In the genomic region with DNA sequence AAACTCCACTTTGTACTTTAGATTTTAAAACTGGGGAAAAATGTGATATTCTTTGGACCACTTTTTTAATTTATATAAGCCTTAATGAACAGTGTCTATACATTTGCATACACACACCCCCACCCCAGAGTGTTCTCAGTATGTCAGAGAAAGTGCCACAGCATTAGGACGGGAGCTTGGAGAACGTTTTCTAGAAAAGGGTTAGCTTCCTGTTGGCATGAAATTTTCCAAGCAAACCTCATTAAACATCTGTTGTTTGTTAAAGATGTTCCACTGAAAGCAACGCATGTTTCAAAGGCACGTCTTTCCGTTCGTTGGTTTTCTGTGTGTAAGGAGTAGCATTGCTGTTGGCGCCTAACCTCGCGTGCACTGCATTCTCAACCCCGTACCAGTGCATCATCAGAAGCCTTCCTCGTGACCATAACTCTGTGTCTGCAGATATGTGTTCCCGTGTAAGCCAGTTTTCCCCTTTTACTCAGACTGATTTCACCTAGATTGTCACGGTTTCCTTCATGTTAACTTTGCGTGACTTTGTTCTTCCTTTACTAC, we compare ENCODE assay signal across 10 cellular contexts.
DNase-seq lines count a peak whose midpoint lies in the region; ATAC-seq and TF ChIP-seq lines count a peak whose summit lies in the region.
"Had no signal": no experiment of that assay in that cellular context is flagged by ENCODE, and none has a peak within 500 bp of the region (broad histone marks: within the 10 kb centered on the region; RNA-seq: fewer than 3 reads in every experiment).

No MANE protein-coding gene starts in this region.

- no peak overlapping the region for H3K9ac ChIP-seq in smooth muscle cell (ENCODE audit: low read depth)

- POLR2A ChIA-PET in A673 (lab: Charles Lee; ENCODE audit: low non-redundant PET): no interaction called here
- POLR2A ChIA-PET in CD8-positive, alpha-beta memory T cell (lab: Charles Lee): no interaction called here

- CTCF ChIA-PET in A673 (lab: Charles Lee): no interaction called here
- CTCF ChIA-PET in CD8-positive, alpha-beta memory T cell (lab: Charles Lee): no interaction called here

- DNase-seq in A673 (ENCODE audit: low spot score) (peak; percentile 7), T-helper 17 cell (no peak), fibroblast of the conjunctiva (ENCODE audit: low read depth) (peak; percentile 48), smooth muscle cell (lab: John Stamatoyannopoulos, UW; ENCODE audit: unreplicated experiment) (no peak), kidney tubule cell (ENCODE audit: low spot score) (no peak), NCI-H1105 treated with DMSO at 0.1 percent for 48 hours (lab: John Stamatoyannopoulos, UW) (no peak)
- DNase-seq in CD8-positive, alpha-beta memory T cell: no peak

- H3K9me3 ChIP-seq in A673 (ENCODE audit: low read depth, low read length, poor library complexity, severe bottlenecking): no peaks in the 10 kb centered on the region
- no peaks in the 10 kb centered on the region for H3K9me3 ChIP-seq in CD8-positive, alpha-beta memory T cell (ENCODE audit: low read length)
- H3K9me3 ChIP-seq in T-helper 17 cell (ENCODE audit: control insufficient read depth, low read length, poor library complexity, severe bottlenecking): no peaks in the 10 kb centered on the region
- no peaks in the 10 kb centered on the region for H3K9me3 ChIP-seq in smooth muscle cell (replicated peaks; ENCODE audit: low read depth)
- H3K9me3 ChIP-seq: tibial nerve had no signal

- no peaks in the 10 kb centered on the region for H3K36me3 Mint-ChIP-seq in CD8-positive, alpha-beta memory T cell
- H3K36me3 Mint-ChIP-seq in T-helper 17 cell (ENCODE audit: low read depth): no peaks in the 10 kb centered on the region

- peaks cover 9% of the 10 kb centered on the region for H3K4me1 ChIP-seq in A673 (ENCODE audit: insufficient read depth, low read length, poor library complexity, severe bottlenecking)
- H3K4me1 ChIP-seq in CD8-positive, alpha-beta memory T cell (ENCODE audit: insufficient read depth, low read length): peaks cover 10% of the 10 kb centered on the region
- H3K4me1 ChIP-seq in smooth muscle cell (ENCODE audit: low read depth): no peaks in the 10 kb centered on the region

- ATAC-seq in T-helper 17 cell (peak; percentile 68), HG02763 (IDR thresholded peaks at IDR 0.05; ENCODE audit: unreplicated experiment) (no peak)

- no peak overlapping the region for H3K4me3 ChIP-seq in A673 (ENCODE audit: low read depth, low read length, poor library complexity, severe bottlenecking)
- H3K4me3 ChIP-seq in CD8-positive, alpha-beta memory T cell (ENCODE audit: low read length): peak overlapping the region; percentile 33
- no peak overlapping the region for H3K4me3 ChIP-seq in smooth muscle cell
- H3K4me3 ChIP-seq: tibial nerve had no signal

- peaks cover 0 to 4% (median 0%) of the 10 kb centered on the region in 3 donors for H3K4me1 Mint-ChIP-seq in CD8-positive, alpha-beta memory T cell
- peaks cover 21% of the 10 kb centered on the region for H3K4me1 Mint-ChIP-seq in T-helper 17 cell

- WGBS in smooth muscle cell (ENCODE audit: low lambda C conversion rate): 64% methylated on average over 14 of the region's 14 CpGs

- H3F3A ChIP-seq in smooth muscle cell (ENCODE audit: low read depth): no peaks in the 10 kb centered on the region

- BruUV-seq in A673 (replicated peaks; lab: Mats Ljungman, UMichigan): no TSS peak

- H3K27me3 Mint-ChIP-seq in CD8-positive, alpha-beta memory T cell: peaks cover 4 to 17% of the 10 kb centered on the region in 2 donors
- H3K27me3 Mint-ChIP-seq in T-helper 17 cell: peaks cover 4% of the 10 kb centered on the region

- no peak; the same call in none of the 2 replicates for TF ChIP-seq CTCF in A673 (conservative IDR thresholded peaks at IDR 0.05; ENCODE audit: low read depth, low read length)
- no peak for TF ChIP-seq CTCF in smooth muscle cell (IDR thresholded peaks at IDR 0.05; ENCODE audit: borderline replicate concordance, insufficient read depth, poor library complexity, severe bottlenecking)

- no peaks in the 10 kb centered on the region for H4K20me1 ChIP-seq in smooth muscle cell (ENCODE audit: low read depth)

- intact Hi-C loops in A673 (cut with micrococcal nuclease; ENCODE audit: unreplicated experiment): no loop called here

- H3K36me3 ChIP-seq in A673 (ENCODE audit: insufficient read depth, low read length, poor library complexity, severe bottlenecking) (no peaks in the 10 kb centered on the region), smooth muscle cell (ENCODE audit: low read depth) (no peaks in the 10 kb centered on the region)
- H3K36me3 ChIP-seq in CD8-positive, alpha-beta memory T cell (ENCODE audit: insufficient read depth, low read length): no peaks in the 10 kb centered on the region
- H3K36me3 ChIP-seq: tibial nerve had no signal

- H3K9me3 Mint-ChIP-seq in CD8-positive, alpha-beta memory T cell: no peaks in the 10 kb centered on the region

- H2AFZ ChIP-seq in smooth muscle cell (ENCODE audit: low read depth): no peak overlapping the region

- no peak overlapping the region for H3K4me2 ChIP-seq in smooth muscle cell

- H3K27ac Mint-ChIP-seq in CD8-positive, alpha-beta memory T cell: no peak overlapping the region
- H3K27ac Mint-ChIP-seq in T-helper 17 cell: peak overlapping the region; percentile 16

- H3K4me3 Mint-ChIP-seq in CD8-positive, alpha-beta memory T cell: no peak overlapping the region
- peak overlapping the region; percentile 66 for H3K4me3 Mint-ChIP-seq in T-helper 17 cell

- H3K79me2 ChIP-seq in smooth muscle cell (ENCODE audit: low read depth): no peaks in the 10 kb centered on the region

- H3K27ac ChIP-seq in A673 (ENCODE audit: low read depth, low read length, poor library complexity, severe bottlenecking): no peak overlapping the region
- H3K27ac ChIP-seq in CD8-positive, alpha-beta memory T cell (ENCODE audit: low read depth, low read length): no peak overlapping the region
- H3K27ac ChIP-seq in smooth muscle cell (ENCODE audit: low read depth): no peak overlapping the region
- H3K27ac ChIP-seq: HL-60, tibial nerve had no signal

- H3K27me3 ChIP-seq in A673 (replicated peaks; ENCODE audit: insufficient read depth, low read depth, low read length, poor library complexity) (no peaks in the 10 kb centered on the region), smooth muscle cell (ENCODE audit: low read depth) (no peaks in the 10 kb centered on the region)
- no peaks in the 10 kb centered on the region for H3K27me3 ChIP-seq in CD8-positive, alpha-beta memory T cell (ENCODE audit: insufficient read depth, low read length, poor library complexity, severe bottlenecking)
- H3K27me3 ChIP-seq: tibial nerve had no signal

Comparison
In these comparisons a context has a peak if more than half of its experiments do, and no peak if none do; other contexts are left out.
1. DNase-seq: peak in A673 (single experiment) and fibroblast of the conjunctiva (single experiment); none in CD8-positive, alpha-beta memory T cell (0 of 5), T-helper 17 cell (0 of 3), smooth muscle cell (single experiment), kidney tubule cell (single experiment) and NCI-H1105 treated with DMSO at 0.1 percent for 48 hours (single experiment).